Comparison of ENCODE assay signal across 16 cellular contexts in genomic region chr9:4182831-4183230, GRCh38.
DNase-seq lines count a peak whose midpoint lies in the region; ATAC-seq and TF ChIP-seq lines count a peak whose summit lies in the region.
"Had no signal": no experiment of that assay in that cellular context is flagged by ENCODE, and none has a peak within 500 bp of the region (broad histone marks: within the 10 kb centered on the region; RNA-seq: fewer than 3 reads in every experiment).

No MANE protein-coding gene starts in this region.

- H3K36me3 Mint-ChIP-seq in activated naive CD4-positive, alpha-beta T cell treated with anti-CD3 and anti-CD28 coated beads, Interleukin-2, amount 50 U/mL, for 72 hours: no peaks in the 10 kb centered on the region
- no peaks in the 10 kb centered on the region for H3K36me3 Mint-ChIP-seq in natural killer cell
- H3K36me3 Mint-ChIP-seq: CD8-positive, alpha-beta memory T cell had no signal

- H2AK5ac ChIP-seq in mesenchymal stem cell (ENCODE audit: low read length, severe bottlenecking): no peak overlapping the region

- H2AFZ ChIP-seq in GM23248: no peak overlapping the region
- no peak overlapping the region for H2AFZ ChIP-seq in mesenchymal stem cell (ENCODE audit: low read depth, low read length)

- peaks cover 8% of the 10 kb centered on the region; the same call in 1 of the 2 replicates for H3F3A ChIP-seq in GM23248 (ENCODE audit: insufficient read depth)

- no peaks in the 10 kb centered on the region for H3K27me3 Mint-ChIP-seq in natural killer cell (ENCODE audit: low read depth in 2 of 2)

- no peak overlapping the region for H2BK5ac ChIP-seq in mesenchymal stem cell (ENCODE audit: low read depth, low read length, poor library complexity, severe bottlenecking)

- in situ Hi-C loops in GM23248 (cut with MboI): no loop called here

- WGBS in GM23248 (ENCODE audit: low coverage in 1 of 2, low lambda C conversion rate in 2 of 2, missing lambda C conversion rate in 2 of 2), 2 experiments: 75 to 85% methylated on average over 3 of the region's 3 CpGs
- 83% methylated on average over 3 of the region's 3 CpGs for WGBS in esophagus muscularis mucosa
- 54% methylated on average over 2 of the region's 3 CpGs for WGBS in mesenchymal stem cell

- no peak overlapping the region for H2BK120ac ChIP-seq in mesenchymal stem cell (ENCODE audit: low read depth, low read length)

- TF ChIP-seq POLR2A in esophagus muscularis mucosa (IDR thresholded peaks at IDR 0.05; ENCODE audit: low read depth): no peak

- no peak for TF ChIP-seq EP300 in esophagus muscularis mucosa (IDR thresholded peaks at IDR 0.05)

- no peaks in the 10 kb centered on the region for H3K9me2 ChIP-seq in GM23248 (ENCODE audit: insufficient read depth)

- DNase-seq in AG10803 (ENCODE audit: low read depth): peak; percentile 43
- DNase-seq in GM23248: peak; percentile 4
- peak; percentile 79 for DNase-seq in esophagus muscularis mucosa (ENCODE audit: extremely low spot score)
- DNase-seq in mesenchymal stem cell: no peak
- DNase-seq in activated naive CD4-positive, alpha-beta T cell treated with anti-CD3 and anti-CD28 coated beads, Interleukin-2, amount 50 U/mL, for 72 hours (ENCODE audit: low spot score in 2 of 2): no peak
- no peak for DNase-seq in activated naive CD4-positive, alpha-beta T cell treated with anti-CD3 and anti-CD28 coated beads, Interleukin-2, amount 50 U/mL, for 16 hours
- DNase-seq in natural killer cell: no peak
- DNase-seq: AML-193; Caco-2; CD8-positive, alpha-beta memory T cell; DND-41 had no signal

- H3K9me3 ChIP-seq in GM23248 (ENCODE audit: low read depth) (no peaks in the 10 kb centered on the region), esophagus muscularis mucosa (no peaks in the 10 kb centered on the region), mesenchymal stem cell (ENCODE audit: control insufficient read depth, low read length) (no peaks in the 10 kb centered on the region)
- H3K9me3 ChIP-seq: BLaER1, Caco-2, HAP-1 had no signal

- no peak overlapping the region for H3K14ac ChIP-seq in mesenchymal stem cell (ENCODE audit: low read length in 2 of 2)

- H4K20me1 ChIP-seq in GM23248 (ENCODE audit: insufficient read depth): no peaks in the 10 kb centered on the region
- H4K20me1 ChIP-seq: BLaER1 had no signal

- H4K8ac ChIP-seq in mesenchymal stem cell (ENCODE audit: low read length): no peak overlapping the region

- no peak overlapping the region for H2BK12ac ChIP-seq in mesenchymal stem cell (ENCODE audit: low read length in 2 of 2)

- H3K27me3 ChIP-seq in GM23248 (replicated peaks; ENCODE audit: insufficient read depth): no peaks in the 10 kb centered on the region
- no peaks in the 10 kb centered on the region for H3K27me3 ChIP-seq in esophagus muscularis mucosa
- H3K27me3 ChIP-seq in mesenchymal stem cell (ENCODE audit: control insufficient read depth in 1 of 2, insufficient read depth in 1 of 2, low read length in 2 of 2): no peaks in the 10 kb centered on the region
- H3K27me3 ChIP-seq: BLaER1 had no signal

- H3K4me1 Mint-ChIP-seq in natural killer cell: no peaks in the 10 kb centered on the region
- H3K4me1 Mint-ChIP-seq: CD8-positive, alpha-beta memory T cell had no signal

- no peak overlapping the region for H4K91ac ChIP-seq in mesenchymal stem cell (ENCODE audit: low read length)

- H3K4me3 Mint-ChIP-seq in natural killer cell: no peak overlapping the region
- H3K4me3 Mint-ChIP-seq: CD8-positive, alpha-beta memory T cell had no signal

- H3K27ac ChIP-seq in GM23248: no peak overlapping the region
- H3K27ac ChIP-seq in esophagus muscularis mucosa (replicated peaks in 1 of 4): no peak overlapping the region
- peak overlapping the region; percentile 20 for H3K27ac ChIP-seq in mesenchymal stem cell (ENCODE audit: low read length, poor library complexity, severe bottlenecking)
- H3K27ac ChIP-seq: BLaER1, HL-60 had no signal

- H3K36me3 ChIP-seq in GM23248 (ENCODE audit: low read depth) (no peaks in the 10 kb centered on the region), esophagus muscularis mucosa (no peaks in the 10 kb centered on the region), mesenchymal stem cell (ENCODE audit: control insufficient read depth in 1 of 2, insufficient read depth in 2 of 2, low read depth in 1 of 2, low read length in 2 of 2) (no peaks in the 10 kb centered on the region)
- H3K36me3 ChIP-seq: BLaER1, HAP-1 had no signal

- no peak for TF ChIP-seq CTCF in AG10803 (conservative IDR thresholded peaks at IDR 0.05; ENCODE audit: low read length)
- TF ChIP-seq CTCF in esophagus muscularis mucosa (IDR thresholded peaks at IDR 0.05): no peak
- TF ChIP-seq CTCF in natural killer cell (IDR thresholded peaks at IDR 0.05): no peak

- peak overlapping the region in 1 of 2 experiments; percentile 56 for H3K18ac ChIP-seq in mesenchymal stem cell (ENCODE audit: low read depth in 1 of 2, low read length in 2 of 2)

- H3K9ac ChIP-seq in GM23248 (no peak overlapping the region), mesenchymal stem cell (ENCODE audit: low read length) (no peak overlapping the region)
- H3K9ac ChIP-seq: BLaER1 had no signal

- intact Hi-C loops in esophagus muscularis mucosa (cut with DNase I) (no loop called here), natural killer cell (cut with micrococcal nuclease) (no loop called here)

- H3K27ac Mint-ChIP-seq in activated naive CD4-positive, alpha-beta T cell treated with anti-CD3 and anti-CD28 coated beads, Interleukin-2, amount 50 U/mL, for 72 hours: no peak overlapping the region
- H3K27ac Mint-ChIP-seq in natural killer cell: no peak overlapping the region
- H3K27ac Mint-ChIP-seq: CD8-positive, alpha-beta memory T cell had no signal

- H3K4ac ChIP-seq in mesenchymal stem cell (ENCODE audit: low read depth in 1 of 2, low read length in 2 of 2): no peak overlapping the region

- peaks cover 11% of the 10 kb centered on the region for H3K4me1 ChIP-seq in GM23248 (ENCODE audit: insufficient read depth)
- H3K4me1 ChIP-seq in esophagus muscularis mucosa: peaks cover 0 to 18% (median 0%) of the 10 kb centered on the region in 4 donors
- no peaks in the 10 kb centered on the region for H3K4me1 ChIP-seq in mesenchymal stem cell (ENCODE audit: control insufficient read depth, insufficient read depth, low read depth, low read length)
- H3K4me1 ChIP-seq: BLaER1, HAP-1 had no signal

- H3K4me2 ChIP-seq in GM23248 (ENCODE audit: unreplicated experiment) (no peak overlapping the region), mesenchymal stem cell (ENCODE audit: low read length, poor library complexity, severe bottlenecking) (no peak overlapping the region)
- H3K4me2 ChIP-seq: BLaER1 had no signal

- peak overlapping the region; percentile 57 for H2BK15ac ChIP-seq in mesenchymal stem cell (ENCODE audit: low read depth, poor library complexity, severe bottlenecking)

- H3K79me2 ChIP-seq in GM23248 (ENCODE audit: insufficient read depth): peaks cover 31% of the 10 kb centered on the region

- no peak for ATAC-seq in activated naive CD4-positive, alpha-beta T cell treated with anti-CD3 and anti-CD28 coated beads, Interleukin-2, amount 50 U/mL, for 72 hours
- ATAC-seq in natural killer cell (no peak), GM19328 (IDR thresholded peaks at IDR 0.05; ENCODE audit: unreplicated experiment) (no peak)
- ATAC-seq: GM12878 had no signal

- no peaks in the 10 kb centered on the region for H3K9me3 Mint-ChIP-seq in activated naive CD4-positive, alpha-beta T cell treated with anti-CD3 and anti-CD28 coated beads, Interleukin-2, amount 50 U/mL, for 72 hours
- H3K9me3 Mint-ChIP-seq in natural killer cell: no peaks in the 10 kb centered on the region

- peaks cover 23% of the 10 kb centered on the region for H3K79me1 ChIP-seq in mesenchymal stem cell (replicated peaks; ENCODE audit: low read length, poor library complexity, severe bottlenecking)

- no peak overlapping the region for H3K23ac ChIP-seq in mesenchymal stem cell (ENCODE audit: low read length in 2 of 2)

- H3K4me3 ChIP-seq in AG10803 (ENCODE audit: low read length) (no peak overlapping the region), GM23248 (no peak overlapping the region), esophagus muscularis mucosa (no peak overlapping the region), mesenchymal stem cell (ENCODE audit: insufficient read depth in 1 of 2, low read depth in 1 of 2, low read length in 2 of 2) (no peak overlapping the region)
- H3K4me3 ChIP-seq: BLaER1, GM12878, HAP-1 had no signal

Comparison
In these comparisons a context has a peak if more than half of its experiments do, and no peak if none do; other contexts are left out.
1. DNase-seq: peak in AG10803 (single experiment), GM23248 (single experiment) and esophagus muscularis mucosa (single experiment); none in mesenchymal stem cell (single experiment), activated naive CD4-positive, alpha-beta T cell treated with anti-CD3 and anti-CD28 coated beads, Interleukin-2, amount 50 U/mL, for 72 hours (0 of 2), activated naive CD4-positive, alpha-beta T cell treated with anti-CD3 and anti-CD28 coated beads, Interleukin-2, amount 50 U/mL, for 16 hours (single experiment) and natural killer cell (single experiment).